ENCODE assay signal across 13 cellular contexts in the genomic region with DNA sequence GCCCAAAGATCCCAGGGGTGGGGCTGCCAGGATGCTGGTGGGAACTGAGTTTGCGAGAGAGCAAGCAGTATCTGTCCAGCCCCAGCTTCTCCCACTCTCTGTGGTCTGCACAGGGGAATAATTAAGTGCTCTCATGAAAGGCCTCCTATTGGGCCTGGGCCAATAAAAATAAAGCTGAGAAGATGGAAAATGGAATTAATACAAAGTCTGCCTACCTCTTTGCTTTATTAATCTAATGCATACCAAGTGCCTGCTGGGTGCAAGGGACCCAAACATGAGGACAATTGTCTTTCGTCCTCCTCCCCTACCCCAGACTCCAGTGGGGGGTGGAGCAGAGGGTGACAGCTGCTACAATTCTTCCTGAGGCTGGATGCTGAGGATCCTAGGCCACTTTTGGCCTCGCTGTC. TPM values are rescaled to one million over a fixed set of nuclear protein-coding genes. Genes with fewer than 3 reads are reported as not detected.
DNase-seq lines count a peak whose midpoint lies in the region; ATAC-seq and TF ChIP-seq lines count a peak whose summit lies in the region.
"Had no signal": no experiment of that assay in that cellular context is flagged by ENCODE, and none has a peak within 500 bp of the region (broad histone marks: within the 10 kb centered on the region; RNA-seq: fewer than 3 reads in every experiment).

No MANE protein-coding gene starts in this region.

- no peak for TF ChIP-seq POLR2A in body of pancreas (IDR thresholded peaks at IDR 0.05)

- H3K4me1 ChIP-seq in body of pancreas = peaks cover 25% of the 10 kb centered on the region

- peaks cover 59% of the 10 kb centered on the region for H3K36me3 Mint-ChIP-seq in activated T-helper 1 cell treated with anti-CD3 and anti-CD28 coated beads, Interleukin-12 subunit alpha, Interleukin-12 subunit beta, Interleukin-2, Interleukin-4 antibody, amounts not matched to agents 30 ng/mL and 10 ng/mL and 1 ng/mL, durations not matched to agents 14 hours and 24 hours and 36 hours (ENCODE audit: low read depth)
- peaks cover 86% of the 10 kb centered on the region for H3K36me3 Mint-ChIP-seq in activated T-helper 2 cell treated with anti-CD3 and anti-CD28 coated beads, Interferon-gamma antibody, Interleukin-2, Interleukin-4, amounts not matched to agents 10 μg/mL and 5 μg/mL and 100 μg/mL, durations not matched to agents 14 hours and 24 hours and 36 hours (ENCODE audit: low read depth)

- CTCF ChIA-PET in GM10248 (lab: Yijun Ruan, JAX) = interaction anchor here (0.7 to 1.5 kb wide), 2 partner anchors 18 to 58 kb away, joined by 3 to 7 read pairs; no protein-coding TSS in a partner anchor

- peak overlapping the region; percentile 63 for H3K27ac Mint-ChIP-seq in activated T-helper 1 cell treated with anti-CD3 and anti-CD28 coated beads, Interleukin-12 subunit alpha, Interleukin-12 subunit beta, Interleukin-2, Interleukin-4 antibody, amounts not matched to agents 30 ng/mL and 10 ng/mL and 1 ng/mL, durations not matched to agents 14 hours and 24 hours and 36 hours
- no peak overlapping the region for H3K27ac Mint-ChIP-seq in activated T-helper 2 cell treated with anti-CD3 and anti-CD28 coated beads, Interferon-gamma antibody, Interleukin-2, Interleukin-4, amounts not matched to agents 10 μg/mL and 5 μg/mL and 100 μg/mL, durations not matched to agents 14 hours and 24 hours and 36 hours

- ATAC-seq in HG03457 (IDR thresholded peaks at IDR 0.05; ENCODE audit: unreplicated experiment) = no peak
- ATAC-seq in body of pancreas = no peak

- H3K27ac ChIP-seq in body of pancreas = no peak overlapping the region
- H3K27ac ChIP-seq: HL-60 had no signal

- no peaks in the 10 kb centered on the region for H3K27me3 ChIP-seq in body of pancreas
- H3K27me3 ChIP-seq: tibial artery had no signal

- DNase-seq in AG08396 (ENCODE audit: low spot score) = peak; percentile 29
- peak; percentile 4 for DNase-seq in GM10248 (ENCODE audit: extremely low spot score)
- no peak for DNase-seq in activated T-helper 1 cell treated with anti-CD3 and anti-CD28 coated beads, Interleukin-12 subunit alpha, Interleukin-12 subunit beta, Interleukin-2, Interleukin-4 antibody, amounts not matched to agents 30 ng/mL and 10 ng/mL and 1 ng/mL, durations not matched to agents 14 hours and 24 hours and 36 hours (ENCODE audit: low spot score)
- peak; percentile 53 for DNase-seq in iris pigment epithelial cell (ENCODE audit: low read depth)
- no peak for DNase-seq in activated T-helper 2 cell treated with anti-CD3 and anti-CD28 coated beads, Interferon-gamma antibody, Interleukin-2, Interleukin-4, amounts not matched to agents 10 μg/mL and 5 μg/mL and 100 μg/mL, durations not matched to agents 14 hours and 24 hours and 36 hours (ENCODE audit: low spot score)
- no peak for DNase-seq in body of pancreas
- no peak for DNase-seq in NCI-H128 (lab: John Stamatoyannopoulos, UW; ENCODE audit: unreplicated experiment)
- DNase-seq: hypothalamus; NCI-H2029; stimulated activated CD4-positive, alpha-beta T cell treated with anti-CD3 and anti-CD28 coated beads, Interleukin-4, amount 100 ng/mL, for 4 hours; tibial artery had no signal

- no peaks in the 10 kb centered on the region for H3K9me3 Mint-ChIP-seq in activated T-helper 1 cell treated with anti-CD3 and anti-CD28 coated beads, Interleukin-12 subunit alpha, Interleukin-12 subunit beta, Interleukin-2, Interleukin-4 antibody, amounts not matched to agents 30 ng/mL and 10 ng/mL and 1 ng/mL, durations not matched to agents 14 hours and 24 hours and 36 hours
- H3K9me3 Mint-ChIP-seq in activated T-helper 2 cell treated with anti-CD3 and anti-CD28 coated beads, Interferon-gamma antibody, Interleukin-2, Interleukin-4, amounts not matched to agents 10 μg/mL and 5 μg/mL and 100 μg/mL, durations not matched to agents 14 hours and 24 hours and 36 hours = no peaks in the 10 kb centered on the region

- WGBS in body of pancreas, 2 donors = 88 to 94% methylated on average over 3 of the region's 3 CpGs

- no peaks in the 10 kb centered on the region for H3K27me3 Mint-ChIP-seq in activated T-helper 1 cell treated with anti-CD3 and anti-CD28 coated beads, Interleukin-12 subunit alpha, Interleukin-12 subunit beta, Interleukin-2, Interleukin-4 antibody, amounts not matched to agents 30 ng/mL and 10 ng/mL and 1 ng/mL, durations not matched to agents 14 hours and 24 hours and 36 hours (ENCODE audit: insufficient read depth)
- H3K27me3 Mint-ChIP-seq in activated T-helper 2 cell treated with anti-CD3 and anti-CD28 coated beads, Interferon-gamma antibody, Interleukin-2, Interleukin-4, amounts not matched to agents 10 μg/mL and 5 μg/mL and 100 μg/mL, durations not matched to agents 14 hours and 24 hours and 36 hours (ENCODE audit: low read depth) = no peaks in the 10 kb centered on the region

- no peak overlapping the region for H3K4me3 ChIP-seq in body of pancreas
- H3K4me3 ChIP-seq: tibial artery had no signal

- H3K4me3 Mint-ChIP-seq in activated T-helper 1 cell treated with anti-CD3 and anti-CD28 coated beads, Interleukin-12 subunit alpha, Interleukin-12 subunit beta, Interleukin-2, Interleukin-4 antibody, amounts not matched to agents 30 ng/mL and 10 ng/mL and 1 ng/mL, durations not matched to agents 14 hours and 24 hours and 36 hours = no peak overlapping the region
- no peak overlapping the region for H3K4me3 Mint-ChIP-seq in activated T-helper 2 cell treated with anti-CD3 and anti-CD28 coated beads, Interferon-gamma antibody, Interleukin-2, Interleukin-4, amounts not matched to agents 10 μg/mL and 5 μg/mL and 100 μg/mL, durations not matched to agents 14 hours and 24 hours and 36 hours (ENCODE audit: low read depth)

- POLR2A ChIA-PET in GM10248 (lab: Yijun Ruan, JAX) = interaction anchor here (0.7 to 2.6 kb wide), 4 partner anchors 10 to 277 kb away, joined by 3 to 7 read pairs (median 5); a partner anchor contains a TSS

- H3K4me1 Mint-ChIP-seq in activated T-helper 1 cell treated with anti-CD3 and anti-CD28 coated beads, Interleukin-12 subunit alpha, Interleukin-12 subunit beta, Interleukin-2, Interleukin-4 antibody, amounts not matched to agents 30 ng/mL and 10 ng/mL and 1 ng/mL, durations not matched to agents 14 hours and 24 hours and 36 hours (ENCODE audit: low read depth) = peaks cover 35% of the 10 kb centered on the region
- peaks cover 33% of the 10 kb centered on the region for H3K4me1 Mint-ChIP-seq in activated T-helper 2 cell treated with anti-CD3 and anti-CD28 coated beads, Interferon-gamma antibody, Interleukin-2, Interleukin-4, amounts not matched to agents 10 μg/mL and 5 μg/mL and 100 μg/mL, durations not matched to agents 14 hours and 24 hours and 36 hours (ENCODE audit: low read depth)

- TF ChIP-seq CTCF in GM10248 (IDR thresholded peaks at IDR 0.05; ENCODE audit: control extremely low read depth, extremely low read depth, low read depth, missing control alignments) (no peak), body of pancreas (IDR thresholded peaks at IDR 0.05) (no peak)

- H3K36me3 ChIP-seq in body of pancreas (replicated peaks in 1 of 2; ENCODE audit: insufficient read depth in 1 of 2, low read depth in 2 of 2) = peaks cover 24 to 35% of the 10 kb centered on the region in 2 donors

- H3K9me3 ChIP-seq in body of pancreas = no peaks in the 10 kb centered on the region
- H3K9me3 ChIP-seq: tibial artery had no signal

- intact Hi-C loops in activated T-helper 1 cell treated with anti-CD3 and anti-CD28 coated beads, Interleukin-12 subunit alpha, Interleukin-12 subunit beta, Interleukin-2, Interleukin-4 antibody, amounts not matched to agents 30 ng/mL and 10 ng/mL and 1 ng/mL, durations not matched to agents 14 hours and 24 hours and 36 hours (cut with micrococcal nuclease) = no loop called here
- intact Hi-C loops in activated T-helper 2 cell treated with anti-CD3 and anti-CD28 coated beads, Interferon-gamma antibody, Interleukin-2, Interleukin-4, amounts not matched to agents 10 μg/mL and 5 μg/mL and 100 μg/mL, durations not matched to agents 14 hours and 24 hours and 36 hours (cut with micrococcal nuclease) = no loop called here
- intact Hi-C loops in body of pancreas (cut with DNase I) = no loop called here

RNA-seq across cellular contexts. Expression of a gene that starts 5.4 kb away (rescaled TPM):
- total RNA-seq in activated T-helper 1 cell treated with anti-CD3 and anti-CD28 coated beads, Interleukin-12 subunit alpha, Interleukin-12 subunit beta, Interleukin-2, Interleukin-4 antibody, amounts not matched to agents 30 ng/mL and 10 ng/mL and 1 ng/mL, durations not matched to agents 14 hours and 24 hours and 36 hours = 273 and 287 TPM in 2 replicates
- 268 TPM in 2 replicates for total RNA-seq in activated T-helper 2 cell treated with anti-CD3 and anti-CD28 coated beads, Interferon-gamma antibody, Interleukin-2, Interleukin-4, amounts not matched to agents 10 μg/mL and 5 μg/mL and 100 μg/mL, durations not matched to agents 14 hours and 24 hours and 36 hours
- 10 to 100 TPM; 32.4 to 86.7 TPM for total RNA-seq in body of pancreas

RNA-seq across cellular contexts. Expression of a gene that starts 19.3 kb away (rescaled TPM):
- total RNA-seq in activated T-helper 1 cell treated with anti-CD3 and anti-CD28 coated beads, Interleukin-12 subunit alpha, Interleukin-12 subunit beta, Interleukin-2, Interleukin-4 antibody, amounts not matched to agents 30 ng/mL and 10 ng/mL and 1 ng/mL, durations not matched to agents 14 hours and 24 hours and 36 hours = 151 and 180 TPM in 2 replicates
- total RNA-seq in activated T-helper 2 cell treated with anti-CD3 and anti-CD28 coated beads, Interferon-gamma antibody, Interleukin-2, Interleukin-4, amounts not matched to agents 10 μg/mL and 5 μg/mL and 100 μg/mL, durations not matched to agents 14 hours and 24 hours and 36 hours = 171 and 172 TPM in 2 replicates
- 10 to 100 TPM; 82.5 to 83.4 TPM for total RNA-seq in body of pancreas

RNA-seq across cellular contexts. Expression of a gene that starts 32.5 kb away (rescaled TPM):
- total RNA-seq in activated T-helper 1 cell treated with anti-CD3 and anti-CD28 coated beads, Interleukin-12 subunit alpha, Interleukin-12 subunit beta, Interleukin-2, Interleukin-4 antibody, amounts not matched to agents 30 ng/mL and 10 ng/mL and 1 ng/mL, durations not matched to agents 14 hours and 24 hours and 36 hours = 219 and 226 TPM in 2 replicates
- 177 and 183 TPM in 2 replicates for total RNA-seq in activated T-helper 2 cell treated with anti-CD3 and anti-CD28 coated beads, Interferon-gamma antibody, Interleukin-2, Interleukin-4, amounts not matched to agents 10 μg/mL and 5 μg/mL and 100 μg/mL, durations not matched to agents 14 hours and 24 hours and 36 hours
- 10 to 100 TPM; 11.5 to 24.6 TPM for total RNA-seq in body of pancreas

Comparison
In these comparisons a context has a peak if more than half of its experiments do, and no peak if none do; other contexts are left out.
1. DNase-seq: peak in AG08396 (single experiment), GM10248 (single experiment) and iris pigment epithelial cell (single experiment); none in activated T-helper 1 cell treated with anti-CD3 and anti-CD28 coated beads, Interleukin-12 subunit alpha, Interleukin-12 subunit beta, Interleukin-2, Interleukin-4 antibody, amounts not matched to agents 30 ng/mL and 10 ng/mL and 1 ng/mL, durations not matched to agents 14 hours and 24 hours and 36 hours (single experiment), activated T-helper 2 cell treated with anti-CD3 and anti-CD28 coated beads, Interferon-gamma antibody, Interleukin-2, Interleukin-4, amounts not matched to agents 10 μg/mL and 5 μg/mL and 100 μg/mL, durations not matched to agents 14 hours and 24 hours and 36 hours (single experiment), body of pancreas (0 of 4) and NCI-H128 (single experiment).